Comparison of ENCODE assay signal across 20 cellular contexts in genomic region chrX:153519569-153520285, GRCh38. TPM values are rescaled to one million over a fixed set of nuclear protein-coding genes. Genes with fewer than 3 reads are reported as not detected.
DNase-seq lines count a peak whose midpoint lies in the region; ATAC-seq and TF ChIP-seq lines count a peak whose summit lies in the region.
"Had no signal": no experiment of that assay in that cellular context is flagged by ENCODE, and none has a peak within 500 bp of the region (broad histone marks: within the 10 kb centered on the region; RNA-seq: fewer than 3 reads in every experiment).

No MANE protein-coding gene starts in this region.

- TF ChIP-seq CTCF in RWPE2 (IDR thresholded peaks at IDR 0.05; ENCODE audit: poor library complexity, severe bottlenecking) (no peak), fibroblast of the aortic adventitia (IDR thresholded peaks at IDR 0.05; ENCODE audit: insufficient read depth, low read length) (no peak)

- H3K9me3 Mint-ChIP-seq in activated T-helper 17 cell treated with anti-CD3 and anti-CD28 coated beads, Interleukin-2, amount 50 U/mL, for 72 hours: no peaks in the 10 kb centered on the region
- H3K9me3 Mint-ChIP-seq: CD4-positive, alpha-beta T cell; stimulated activated naive CD8-positive, alpha-beta T cell treated with anti-CD3 and anti-CD28 coated beads, Interleukin-15, Interleukin-2, amounts not matched to agents 100 ng/mL and 50 ng/mL, for 24 hours had no signal

- peak overlapping the region; percentile 46 for H3K4me2 ChIP-seq in GM23248 (ENCODE audit: unreplicated experiment)

- no peak overlapping the region for H3K27ac ChIP-seq in GM23248
- H3K27ac ChIP-seq in RWPE2 (ENCODE audit: poor library complexity, severe bottlenecking): no peak overlapping the region
- H3K27ac ChIP-seq: right atrium auricular region, upper lobe of left lung had no signal

- H2AFZ ChIP-seq in GM23248: no peak overlapping the region

- no peak overlapping the region for H3K9ac ChIP-seq in GM23248

- 19 to 47% methylated on average over 5 to 19 of the region's 21 CpGs for WGBS in GM23248 (ENCODE audit: low coverage in 1 of 2, low lambda C conversion rate in 2 of 2, missing lambda C conversion rate in 2 of 2), 2 experiments

- peaks cover 8% of the 10 kb centered on the region for H3K27me3 Mint-ChIP-seq in activated T-helper 17 cell treated with anti-CD3 and anti-CD28 coated beads, Interleukin-2, amount 50 U/mL, for 72 hours

- no peaks in the 10 kb centered on the region for H3K36me3 Mint-ChIP-seq in activated T-helper 17 cell treated with anti-CD3 and anti-CD28 coated beads, Interleukin-2, amount 50 U/mL, for 72 hours (ENCODE audit: low read depth)
- H3K36me3 Mint-ChIP-seq: activated naive CD8-positive, alpha-beta T cell had no signal

- no peaks in the 10 kb centered on the region for H3K79me2 ChIP-seq in GM23248 (ENCODE audit: insufficient read depth)

- H3K9me2 ChIP-seq in GM23248 (ENCODE audit: insufficient read depth): no peaks in the 10 kb centered on the region

- H3K36me3 ChIP-seq in GM23248 (ENCODE audit: low read depth) (no peaks in the 10 kb centered on the region), RWPE2 (ENCODE audit: low read depth) (no peaks in the 10 kb centered on the region)
- H3K36me3 ChIP-seq: right atrium auricular region, upper lobe of left lung had no signal

- in situ Hi-C loops in GM23248 (cut with MboI): no loop called here

- ATAC-seq in RWPE2 (ENCODE audit: low read depth): peak; percentile 71; the same call in 2 of the 3 replicates
- no peak for ATAC-seq in HG03442 (IDR thresholded peaks at IDR 0.05; ENCODE audit: unreplicated experiment)
- ATAC-seq in HG02852 (IDR thresholded peaks at IDR 0.05; ENCODE audit: unreplicated experiment): no peak
- no peak for ATAC-seq in activated T-helper 17 cell treated with anti-CD3 and anti-CD28 coated beads, Interleukin-2, amount 50 U/mL, for 72 hours (replicated peaks)
- ATAC-seq: left colon had no signal

- H3K4me3 ChIP-seq in GM23248: no peak overlapping the region
- H3K4me3 ChIP-seq in RWPE2 (ENCODE audit: severe bottlenecking): no peak overlapping the region
- H3K4me3 ChIP-seq in fibroblast of the aortic adventitia (ENCODE audit: low read depth, low read length): no peak overlapping the region
- H3K4me3 ChIP-seq: right atrium auricular region, upper lobe of left lung had no signal

- H3K4me3 Mint-ChIP-seq in activated T-helper 17 cell treated with anti-CD3 and anti-CD28 coated beads, Interleukin-2, amount 50 U/mL, for 72 hours: no peak overlapping the region
- H3K4me3 Mint-ChIP-seq: activated naive CD8-positive, alpha-beta T cell; CD4-positive, alpha-beta T cell; stimulated activated naive CD8-positive, alpha-beta T cell treated with anti-CD3 and anti-CD28 coated beads, Interleukin-15, Interleukin-2, amounts not matched to agents 100 ng/mL and 50 ng/mL, for 24 hours had no signal

- DNase-seq in 8988T (peak; percentile 90), GM23248 (peak; percentile 74), RWPE2 (ENCODE audit: low spot score) (no peak), fibroblast of the aortic adventitia (ENCODE audit: low read depth) (peak; percentile 37), HuH-7 (ENCODE audit: low spot score) (no peak)
- DNase-seq: activated CD4-positive, alpha-beta T cell treated with anti-CD3 and anti-CD28 coated beads, Interleukin-2, amount 50 U/mL, for 48 hours; activated T-cell treated with anti-CD3 and anti-CD28 coated beads, Interleukin-2, amount 50 U/mL, for 48 hours; CD4-positive, alpha-beta T cell; hypothalamus; left colon; midbrain; RPMI8226; SW 1271; upper lobe of left lung had no signal

- H3K27me3 ChIP-seq in GM23248 (replicated peaks; ENCODE audit: insufficient read depth) (no peaks in the 10 kb centered on the region), RWPE2 (ENCODE audit: insufficient read depth, poor library complexity, severe bottlenecking) (peaks cover 11% of the 10 kb centered on the region)

- H3K4me1 ChIP-seq in GM23248 (ENCODE audit: insufficient read depth) (peaks cover 13% of the 10 kb centered on the region; the same call in 1 of the 2 replicates), RWPE2 (ENCODE audit: insufficient read depth, poor library complexity, severe bottlenecking) (no peaks in the 10 kb centered on the region)
- H3K4me1 ChIP-seq: right atrium auricular region had no signal

- no peaks in the 10 kb centered on the region for H3K9me3 ChIP-seq in GM23248 (ENCODE audit: low read depth)
- H3K9me3 ChIP-seq in RWPE2 (ENCODE audit: severe bottlenecking): no peaks in the 10 kb centered on the region
- H3K9me3 ChIP-seq: right atrium auricular region, upper lobe of left lung had no signal

- 0 out of 2 replicates have a peak, but pooled peaks cover 4% of the 10 kb centered on the region for H3F3A ChIP-seq in GM23248 (ENCODE audit: insufficient read depth)

- H3K4me1 Mint-ChIP-seq in activated T-helper 17 cell treated with anti-CD3 and anti-CD28 coated beads, Interleukin-2, amount 50 U/mL, for 72 hours: peaks cover 4% of the 10 kb centered on the region

- H3K27ac Mint-ChIP-seq in activated T-helper 17 cell treated with anti-CD3 and anti-CD28 coated beads, Interleukin-2, amount 50 U/mL, for 72 hours: no peak overlapping the region
- H3K27ac Mint-ChIP-seq: activated naive CD8-positive, alpha-beta T cell; CD4-positive, alpha-beta T cell; stimulated activated naive CD8-positive, alpha-beta T cell treated with anti-CD3 and anti-CD28 coated beads, Interleukin-15, Interleukin-2, amounts not matched to agents 100 ng/mL and 50 ng/mL, for 24 hours had no signal

- no peaks in the 10 kb centered on the region for H4K20me1 ChIP-seq in GM23248 (ENCODE audit: insufficient read depth)

RNA-seq across cellular contexts. Expression of gene ATP2B3, which starts 2.3 kb away (rescaled TPM):
- not detected in 2 replicates for total RNA-seq in GM23248 (2014; rRNA removed; shearing (Covaris generic))
- not detected in 2 replicates for polyA plus RNA-seq in GM23248 (2016; fragmentation: Nextera tagmentation; extraction: Ambion mirVana)
- total RNA-seq in fibroblast of the aortic adventitia (ENCODE audit: low replicate concordance): not detected in 2 replicates
- not detected for total RNA-seq in activated T-helper 17 cell treated with anti-CD3 and anti-CD28 coated beads, Interleukin-2, amount 50 U/mL, for 72 hours
- total RNA-seq: CD4-positive, alpha-beta T cell; right atrium auricular region had no signal

RNA-seq across cellular contexts. Expression of gene BGN, which starts 24.9 kb away (rescaled TPM):
- total RNA-seq in GM23248 (2014; rRNA removed; shearing (Covaris generic)): 115 and 129 TPM in 2 replicates
- polyA plus RNA-seq in GM23248 (2016; fragmentation: Nextera tagmentation; extraction: Ambion mirVana): 308 and 314 TPM in 2 replicates
- total RNA-seq in fibroblast of the aortic adventitia (ENCODE audit: low replicate concordance): 12.3 and 133 TPM in 2 replicates
- total RNA-seq in activated T-helper 17 cell treated with anti-CD3 and anti-CD28 coated beads, Interleukin-2, amount 50 U/mL, for 72 hours: not detected
- total RNA-seq: CD4-positive, alpha-beta T cell had no signal

RNA-seq across cellular contexts. Expression of gene HAUS7, which starts 49.4 kb away (rescaled TPM):
- total RNA-seq in GM23248 (2014; rRNA removed; shearing (Covaris generic)): 18.1 and 28.3 TPM in 2 replicates
- polyA plus RNA-seq in GM23248 (2016; fragmentation: Nextera tagmentation; extraction: Ambion mirVana): 17.3 and 24.5 TPM in 2 replicates
- total RNA-seq in fibroblast of the aortic adventitia (ENCODE audit: low replicate concordance): 16.4 and 16.5 TPM in 2 replicates
- 10 to 100 TPM; 21.2 to 67.4 TPM for total RNA-seq in activated T-helper 17 cell treated with anti-CD3 and anti-CD28 coated beads, Interleukin-2, amount 50 U/mL, for 72 hours

Comparison
In these comparisons a context has a peak if more than half of its experiments do, and no peak if none do; other contexts are left out.
1. DNase-seq: peak in 8988T (single experiment), GM23248 (single experiment) and fibroblast of the aortic adventitia (single experiment); none in RWPE2 (single experiment) and HuH-7 (single experiment).
2. RNA of gene BGN, which starts 24.9 kb away (total RNA-seq): 12.3 to 133 TPM in fibroblast of the aortic adventitia and 115 to 129 TPM in GM23248; not detected in activated T-helper 17 cell treated with anti-CD3 and anti-CD28 coated beads, Interleukin-2, amount 50 U/mL, for 72 hours; every median in the first group is over 10 times any median in the second.